In genomic region chr2:217316743-217317142, GRCh38 we compare ENCODE assay signal across 11 cellular contexts.
DNase-seq lines count a peak whose midpoint lies in the region; ATAC-seq and TF ChIP-seq lines count a peak whose summit lies in the region.
"Had no signal": no experiment of that assay in that cellular context is flagged by ENCODE, and none has a peak within 500 bp of the region (broad histone marks: within the 10 kb centered on the region; RNA-seq: fewer than 3 reads in every experiment).

No MANE protein-coding gene starts in this region.

- no peaks in the 10 kb centered on the region for H3K9me3 ChIP-seq in SK-N-SH

- no peak overlapping the region for H3K4me3 Mint-ChIP-seq in stimulated activated memory B cell treated with anti-CD40 and anti-IgM and Interleukin-4, amounts not matched to agents 10 μg/mL and 1 μg/mL and 100 μg/mL, for 72 hours

- peaks cover 21% of the 10 kb centered on the region for H3K4me1 Mint-ChIP-seq in stimulated activated memory B cell treated with anti-CD40 and anti-IgM and Interleukin-4, amounts not matched to agents 10 μg/mL and 1 μg/mL and 100 μg/mL, for 72 hours

- no peaks in the 10 kb centered on the region; a peak in 1 of 4 replicates for H3K4me1 ChIP-seq in SK-N-SH (ENCODE audit: control insufficient read depth in 1 of 2, insufficient read depth in 2 of 2, low read depth in 1 of 2, low read length in 1 of 2)

- ATAC-seq in SK-N-SH treated with all-trans-retinoic acid at 6 μM for 48 hours: peak; percentile 28; the same call in 1 of the 3 replicates
- ATAC-seq in HG03354 (IDR thresholded peaks at IDR 0.05; ENCODE audit: poor library complexity, severe bottlenecking, unreplicated experiment): peak; percentile 96
- ATAC-seq in stimulated activated memory B cell treated with anti-CD40 and anti-IgM and Interleukin-4, amounts not matched to agents 10 μg/mL and 1 μg/mL and 100 μg/mL, for 72 hours: peak; percentile 74
- ATAC-seq: left lobe of liver had no signal

- no peak overlapping the region for H3K9ac ChIP-seq in SK-N-SH

- CTCF ChIA-PET in SK-N-SH (lab: Yijun Ruan, JAX): no interaction called here

- POLR2A ChIA-PET in SK-N-SH (lab: Yijun Ruan, JAX): no interaction called here

- H3K27me3 Mint-ChIP-seq in stimulated activated memory B cell treated with anti-CD40 and anti-IgM and Interleukin-4, amounts not matched to agents 10 μg/mL and 1 μg/mL and 100 μg/mL, for 72 hours: peaks cover 38% of the 10 kb centered on the region

- WGBS in SK-N-SH (ENCODE audit: low lambda C conversion rate): 67% methylated on average over 1 of the region's 1 CpG

- H3K36me3 Mint-ChIP-seq in stimulated activated memory B cell treated with anti-CD40 and anti-IgM and Interleukin-4, amounts not matched to agents 10 μg/mL and 1 μg/mL and 100 μg/mL, for 72 hours: no peaks in the 10 kb centered on the region

- H3K79me2 ChIP-seq in SK-N-SH (ENCODE audit: insufficient read depth): no peaks in the 10 kb centered on the region

- H4K20me1 ChIP-seq in SK-N-SH (ENCODE audit: insufficient read depth): no peaks in the 10 kb centered on the region

- TF ChIP-seq EP300 in SK-N-SH (IDR thresholded peaks at IDR 0.05; ENCODE audit: borderline replicate concordance in 1 of 2, low read depth in 1 of 2, low read length in 1 of 2): no peak

- H3F3A ChIP-seq in SK-N-SH (replicated peaks; ENCODE audit: insufficient read depth): no peaks in the 10 kb centered on the region

- no peak for TF ChIP-seq RAD21 in SK-N-SH (IDR thresholded peaks at IDR 0.05; ENCODE audit: low read length)

- H3K36me3 ChIP-seq in SK-N-SH (replicated peaks in 1 of 2; ENCODE audit: control insufficient read depth in 1 of 2, insufficient read depth in 2 of 2, low read length in 1 of 2): no peaks in the 10 kb centered on the region

- no peak for DNase-seq in SK-N-SH
- DNase-seq in SKM-1 (lab: John Stamatoyannopoulos, UW; ENCODE audit: unreplicated experiment): peak; percentile 6
- DNase-seq in middle frontal gyrus (ENCODE audit: extremely low spot score, low spot score): no peak
- DNase-seq in dedifferentiated amniotic fluid mesenchymal stem cell (ENCODE audit: extremely low spot score): no peak
- DNase-seq in DMS 273 treated with DMSO at 0.1 percent for 48 hours (lab: John Stamatoyannopoulos, UW): no peak
- DNase-seq: stimulated activated CD4-positive, alpha-beta T cell treated with anti-CD3 and anti-CD28 coated beads, Interleukin-4, amount 100 ng/mL, for 4 hours had no signal

- no peak overlapping the region for H3K27ac ChIP-seq in SK-N-SH (ENCODE audit: low read depth in 2 of 2, low read length in 1 of 2)
- H3K27ac ChIP-seq: 22Rv1 had no signal

- H2AFZ ChIP-seq in SK-N-SH (ENCODE audit: low read depth): no peak overlapping the region

- H3K27me3 ChIP-seq in SK-N-SH (ENCODE audit: insufficient read depth): no peaks in the 10 kb centered on the region

- H3K4me2 ChIP-seq in SK-N-SH: no peak overlapping the region

- H3K27ac Mint-ChIP-seq in stimulated activated memory B cell treated with anti-CD40 and anti-IgM and Interleukin-4, amounts not matched to agents 10 μg/mL and 1 μg/mL and 100 μg/mL, for 72 hours: no peak overlapping the region

- no peak for TF ChIP-seq CTCF in SK-N-SH (IDR thresholded peaks at IDR 0.05)

- H3K9me3 Mint-ChIP-seq in stimulated activated memory B cell treated with anti-CD40 and anti-IgM and Interleukin-4, amounts not matched to agents 10 μg/mL and 1 μg/mL and 100 μg/mL, for 72 hours: peaks cover 6% of the 10 kb centered on the region

- H3K4me3 ChIP-seq in SK-N-SH (ENCODE audit: low read depth in 2 of 2, low read length in 1 of 2): no peak overlapping the region

- H3K9me2 ChIP-seq in SK-N-SH: no peaks in the 10 kb centered on the region

TF ChIP-seq in SK-N-SH treated with all-trans-retinoic acid at 6 μM for 48 hours, 23 proteins besides CTCF, POLR2A, EP300 and RAD21:
- TF ChIP-seq GLIS3 (CRISPR knock-in tag; IDR thresholded peaks at IDR 0.05): no peak
- TF ChIP-seq TCF4 (CRISPR knock-in tag; IDR thresholded peaks at IDR 0.05; ENCODE audit: borderline replicate concordance): no peak
- no peak for TF ChIP-seq SNAI2 (CRISPR knock-in tag; IDR thresholded peaks at IDR 0.05)

TF ChIP-seq in SK-N-SH, 30 proteins besides CTCF, POLR2A, EP300 and RAD21:
- no peak for TF ChIP-seq MXI1 (IDR thresholded peaks at IDR 0.05; ENCODE audit: low read depth, low read length)
- no peak for TF ChIP-seq RCOR1 (IDR thresholded peaks at IDR 0.05; ENCODE audit: low read length)
- no peak for TF ChIP-seq YY1 (IDR thresholded peaks at IDR 0.05; ENCODE audit: low read depth)
TF ChIP-seq in SK-N-SH: peak in this region for 0.

Comparison
In these comparisons a context has a peak if more than half of its experiments do, and no peak if none do; other contexts are left out.
1. ATAC-seq: peak in every context shown above with its lines; median percentile 96 in HG03354; 74 in stimulated activated memory B cell treated with anti-CD40 and anti-IgM and Interleukin-4, amounts not matched to agents 10 μg/mL and 1 μg/mL and 100 μg/mL, for 72 hours; 28 in SK-N-SH treated with all-trans-retinoic acid at 6 μM for 48 hours.